ENCODE assay signal across 8 cellular contexts in genomic region chr12:9674226-9674590, GRCh38. TPM values are rescaled to one million over a fixed set of nuclear protein-coding genes. Genes with fewer than 3 reads are reported as not detected.
A peak's percentile ranks its signal among the peaks of the same experiment; 100 is the strongest.
DNase-seq lines count a peak whose midpoint lies in the region; ATAC-seq lines count a peak whose summit lies in the region.
"Had no signal": no experiment of that assay in that cellular context is flagged by ENCODE, and none has a peak within 500 bp of the region (broad histone marks: within the 10 kb centered on the region; RNA-seq: fewer than 3 reads in every experiment).

No MANE protein-coding gene starts in this region.

- DNase-seq in activated effector memory CD4-positive, alpha-beta T cell treated with Interleukin-2 at 50 U/mL for 16 hours, result peak; percentile 39
- DNase-seq in mucosa of gallbladder (ENCODE audit: low spot score), result no peak
- no peak for DNase-seq in 8988T
- no peak for DNase-seq in GM03348 (ENCODE audit: low spot score)
- DNase-seq: NCI-H526 had no signal

- no peak overlapping the region for H3K4me3 ChIP-seq in skin epidermis

- ATAC-seq in GM19324 (IDR thresholded peaks at IDR 0.05; ENCODE audit: low FRiP score, unreplicated experiment) (peak; percentile 26), HG03159 (IDR thresholded peaks at IDR 0.05; ENCODE audit: unreplicated experiment) (peak; percentile 21)

- peak overlapping the region in 14 of 21 experiments; percentile 21 to 84 (median 70) for H3K27ac ChIP-seq in skin epidermis

RNA-seq across cellular contexts. Expression of gene CLEC2D, which starts 4.7 kb away (rescaled TPM):
- total RNA-seq in mucosa of gallbladder, result 9.0 TPM

RNA-seq across cellular contexts. Expression of gene CLECL1, which starts 58.7 kb away (rescaled TPM):
- total RNA-seq in mucosa of gallbladder, result 0.69 TPM
